8 cellular contexts compared by ENCODE assay signal in the genomic region with DNA sequence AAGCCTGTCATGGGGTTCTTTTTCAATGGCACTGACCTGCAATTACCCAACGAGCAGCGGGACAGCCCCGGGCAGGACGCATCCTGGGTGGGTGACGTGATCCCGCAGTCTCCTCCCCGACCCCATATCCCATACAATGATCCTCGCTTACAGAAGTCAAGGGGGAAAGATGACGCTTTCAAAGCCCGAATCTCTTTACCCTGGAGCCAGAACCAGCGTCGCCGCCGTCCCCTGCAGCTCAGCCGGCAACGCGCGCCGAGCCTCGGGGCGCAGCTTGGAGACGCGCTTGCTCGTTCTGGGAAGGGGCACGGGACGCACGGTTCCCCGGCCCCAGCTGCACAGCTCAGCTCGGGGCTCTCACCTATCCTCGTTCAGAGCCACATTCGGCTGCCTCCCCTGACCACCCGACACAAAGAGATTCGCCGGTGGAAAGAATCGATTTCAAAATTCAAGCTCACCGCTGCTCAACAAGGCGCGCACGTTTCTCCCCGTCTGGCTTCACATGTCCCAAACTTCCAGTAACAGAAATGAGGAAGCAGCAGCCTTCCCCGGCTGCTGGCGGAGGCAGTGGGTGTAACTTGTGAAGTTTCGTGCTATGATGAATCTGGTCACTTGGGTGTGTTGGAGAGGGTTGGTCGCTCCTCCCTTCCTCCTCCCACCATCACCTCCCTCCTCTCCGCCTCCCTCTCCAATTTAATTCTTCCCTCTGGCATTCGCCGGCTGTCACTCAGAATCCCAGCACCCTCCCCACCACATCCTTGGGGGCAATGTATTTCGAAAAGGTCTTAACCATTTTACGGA. TPM values are rescaled to one million over a fixed set of nuclear protein-coding genes. Genes with fewer than 3 reads are reported as not detected.
DNase-seq lines count a peak whose midpoint lies in the region; ATAC-seq and TF ChIP-seq lines count a peak whose summit lies in the region.

Gene TIAM1, minus strand, starts transcription at position 582 of the 801 bp plus-strand sequence. CDS start 77,289 bp downstream, outside the sequence.

- peak within 1 kb of the TSS; percentile 26 to 51 for H3K4me3 ChIP-seq in right atrium auricular region
- H3K4me3 ChIP-seq in prostate gland = peak within 1 kb of the TSS; percentile 17 to 19

- ATAC-seq in GM19395 (IDR thresholded peaks at IDR 0.05; ENCODE audit: unreplicated experiment) (no peak), GM21526 (IDR thresholded peaks at IDR 0.05; ENCODE audit: low FRiP score, unreplicated experiment) (no peak)

- peak within 1 kb of the TSS; percentile 70 for H3K9ac ChIP-seq in ES-I3 (ENCODE audit: low read depth, low read length)

- H3K9me3 ChIP-seq in ES-I3 (ENCODE audit: control insufficient read depth, insufficient read depth, low read length) = no peaks in the 10 kb centered on the region
- H3K9me3 ChIP-seq in right atrium auricular region = no peaks in the 10 kb centered on the region
- H3K9me3 ChIP-seq in prostate gland = no peaks in the 10 kb centered on the region

- peak; percentile 66 for TF ChIP-seq POLR2A in prostate gland (IDR thresholded peaks at IDR 0.05)

- DNase-seq in NCI-H748 treated with DMSO at 0.1 percent for 48 hours (lab: John Stamatoyannopoulos, UW) = peak; percentile 9
- DNase-seq in amniotic stem cell (lab: John Stamatoyannopoulos, UW) = peak; percentile 35
- DNase-seq in right atrium auricular region (ENCODE audit: low spot score) = peak; percentile 89
- peak; percentile 33 for DNase-seq in prostate gland (ENCODE audit: low spot score)
- DNase-seq in effector CD8-positive, alpha-beta T cell (lab: John Stamatoyannopoulos, UW) = no peak

- H3K27me3 ChIP-seq in right atrium auricular region (no peaks in the 10 kb centered on the region), prostate gland (replicated peaks; ENCODE audit: insufficient read depth) (peaks cover 3% of the 10 kb centered on the region)

- no peaks in the 10 kb centered on the region for H3K36me3 ChIP-seq in ES-I3 (ENCODE audit: insufficient read depth, low read length)
- no peaks in the 10 kb centered on the region for H3K36me3 ChIP-seq in right atrium auricular region
- H3K36me3 ChIP-seq in prostate gland = no peaks in the 10 kb centered on the region

- H3K27ac ChIP-seq in right atrium auricular region (peak within 1 kb of the TSS in 1 of 2 donors; percentile 26), prostate gland (no peak within 1 kb of the TSS)

- H3K4me1 ChIP-seq in ES-I3 (ENCODE audit: insufficient read depth, low read length) = peaks cover 12% of the 10 kb centered on the region
- H3K4me1 ChIP-seq in right atrium auricular region = peaks cover 0 to 7% of the 10 kb centered on the region in 2 donors
- no peaks in the 10 kb centered on the region for H3K4me1 ChIP-seq in prostate gland (replicated peaks)

- WGBS in prostate gland = 1% methylated on average over 43 of the region's 49 CpGs

- intact Hi-C loops in prostate gland (cut with DNase I) = no loop called here

- no peak for TF ChIP-seq CTCF in right atrium auricular region (IDR thresholded peaks at IDR 0.05)
- no peak for TF ChIP-seq CTCF in prostate gland (IDR thresholded peaks at IDR 0.05)

RNA-seq across cellular contexts. Expression of gene TIAM1, which starts in this region (rescaled TPM):
- total RNA-seq in right atrium auricular region = 1 to 10 TPM; 2.5 to 4.1 TPM
- total RNA-seq in prostate gland = 10 to 100 TPM in 1 of 2 donors, 1 to 10 TPM in 1; 6.0 to 38.1 TPM
